21 cellular contexts compared by ENCODE assay signal in genomic region chr3:13934813-13935212, GRCh38. TPM values are rescaled to one million over a fixed set of nuclear protein-coding genes. Genes with fewer than 3 reads are reported as not detected.
DNase-seq lines count a peak whose midpoint lies in the region; ATAC-seq and TF ChIP-seq lines count a peak whose summit lies in the region.
"Had no signal": no experiment of that assay in that cellular context is flagged by ENCODE, and none has a peak within 500 bp of the region (broad histone marks: within the 10 kb centered on the region; RNA-seq: fewer than 3 reads in every experiment).

No MANE protein-coding gene starts in this region.

- H4K5ac ChIP-seq in H9 (ENCODE audit: insufficient read length, low read depth, low read length) = no peak overlapping the region

- peak overlapping the region; percentile 47; the same call in 1 of the 2 replicates for H3K14ac ChIP-seq in H9 (ENCODE audit: insufficient read depth, low read length)

- no peak overlapping the region for H2BK12ac ChIP-seq in H9 (ENCODE audit: insufficient read length, low read depth, low read length)

- H2BK20ac ChIP-seq in H9 (ENCODE audit: low read depth, low read length, poor library complexity, severe bottlenecking) = no peak overlapping the region

- H3K23ac ChIP-seq in H9 (ENCODE audit: insufficient read length, low read depth, low read length) = no peak overlapping the region

- no CpG with 5 or more reads among the region's 9 CpGs for WGBS in H9 (ENCODE audit: extremely low coverage, insufficient read length, low lambda C conversion rate)

- no peak overlapping the region for H3K4me2 ChIP-seq in H9 (ENCODE audit: insufficient read depth, insufficient read length, low read length)
- H3K4me2 ChIP-seq in neural progenitor cell = no peak overlapping the region
- H3K4me2 ChIP-seq: GM23338 had no signal

- H3K9me3 ChIP-seq in H9 (ENCODE audit: control insufficient read depth, low read depth, low read length) (no peaks in the 10 kb centered on the region), neural progenitor cell (ENCODE audit: low read depth) (no peaks in the 10 kb centered on the region)
- H3K9me3 ChIP-seq: HAP-1 had no signal

- H3K4me3 ChIP-seq in coronary artery (no peak overlapping the region), neural progenitor cell (no peak overlapping the region)
- H3K4me3 ChIP-seq: GM23338, HAP-1 had no signal

- H2AK5ac ChIP-seq in H9 (ENCODE audit: insufficient read length, low read length) = no peak overlapping the region

- H2BK15ac ChIP-seq in H9 (ENCODE audit: low read depth, low read length) = no peak overlapping the region

- no peaks in the 10 kb centered on the region for H4K20me1 ChIP-seq in H9 (ENCODE audit: control insufficient read depth, insufficient read depth, insufficient read length)
- H4K20me1 ChIP-seq in neural progenitor cell (ENCODE audit: low read depth) = no peaks in the 10 kb centered on the region

- H3K9ac ChIP-seq in H9 (ENCODE audit: extremely low read depth, insufficient read length, low read length) = no peak overlapping the region
- no peak overlapping the region for H3K9ac ChIP-seq in neural progenitor cell

- H3F3A ChIP-seq in neural progenitor cell (ENCODE audit: low read depth) = no peaks in the 10 kb centered on the region

- H3K4me3 Mint-ChIP-seq in H9 (no peak overlapping the region), neural progenitor cell (no peak overlapping the region)
- H3K4me3 Mint-ChIP-seq in naive thymus-derived CD8-positive, alpha-beta T cell = no peak overlapping the region
- H3K4me3 Mint-ChIP-seq: GM23338, HFFc6 had no signal

- no peak overlapping the region for H3K56ac ChIP-seq in H9 (ENCODE audit: insufficient read length, low read depth, low read length)

- H3K27me3 ChIP-seq in H9 (ENCODE audit: insufficient read depth, low read length) = no peaks in the 10 kb centered on the region; the same call in 1 of the 2 replicates
- H3K27me3 ChIP-seq in neural progenitor cell = no peaks in the 10 kb centered on the region

- no peak for TF ChIP-seq CTCF in H9 (conservative IDR thresholded peaks at IDR 0.05)
- no peak for TF ChIP-seq CTCF in coronary artery (IDR thresholded peaks at IDR 0.05)
- no peak for TF ChIP-seq CTCF in neural progenitor cell (IDR thresholded peaks at IDR 0.05)

- H3T11ph ChIP-seq in H9 (ENCODE audit: low read length) = no peak overlapping the region

- H3K9me3 Mint-ChIP-seq in H9 (peaks cover 34 to 74% of the 10 kb centered on the region in 2 experiments), neural progenitor cell (peaks cover 11% of the 10 kb centered on the region)
- H3K9me3 Mint-ChIP-seq in naive thymus-derived CD8-positive, alpha-beta T cell = peaks cover 0 to 24% (median 15%) of the 10 kb centered on the region in 9 donors

- no peak overlapping the region for H2BK120ac ChIP-seq in H9 (ENCODE audit: low read depth, low read length, poor library complexity, severe bottlenecking)

- no peaks in the 10 kb centered on the region for H3K4me1 Mint-ChIP-seq in H9
- H3K4me1 Mint-ChIP-seq in neural progenitor cell = no peaks in the 10 kb centered on the region
- H3K4me1 Mint-ChIP-seq in naive thymus-derived CD8-positive, alpha-beta T cell = peaks cover 3 to 5% (median 4%) of the 10 kb centered on the region in 4 donors
- H3K4me1 Mint-ChIP-seq: GM23338 had no signal

- POLR2A ChIA-PET in naive thymus-derived CD8-positive, alpha-beta T cell (lab: Charles Lee) = no interaction called here

- H3K4me1 ChIP-seq in H9 (ENCODE audit: insufficient read depth, low read length) (no peaks in the 10 kb centered on the region), neural progenitor cell (no peaks in the 10 kb centered on the region)
- H3K4me1 ChIP-seq: HAP-1 had no signal

- no peak overlapping the region for H2BK5ac ChIP-seq in H9 (ENCODE audit: insufficient read length, low read length)

- no peak overlapping the region for H3K4ac ChIP-seq in H9 (ENCODE audit: low read depth, low read length)

- H4K91ac ChIP-seq in H9 (ENCODE audit: insufficient read length, low read depth, low read length) = no peak overlapping the region

- H3K27ac ChIP-seq in H9 (ENCODE audit: insufficient read length, low read depth, low read length) (no peak overlapping the region), coronary artery (no peak overlapping the region), neural progenitor cell (no peak overlapping the region)

- H4K8ac ChIP-seq in H9 (replicated peaks; ENCODE audit: insufficient read length, low read depth, low read length) = no peak overlapping the region

- DNase-seq in H9 (peak; percentile 18), coronary artery (ENCODE audit: low spot score) (peak; percentile 49), neural progenitor cell (ENCODE audit: low spot score) (no peak), middle frontal gyrus (ENCODE audit: extremely low spot score, low spot score) (no peak), NOMO-1 treated with dmso at 0.1 percent for 144 hours (lab: John Stamatoyannopoulos, UW; ENCODE audit: unreplicated experiment) (no peak)
- no peak for DNase-seq in naive thymus-derived CD8-positive, alpha-beta T cell
- DNase-seq: C1 segment of cervical spinal cord; Calu3; CD4-positive, alpha-beta memory T cell; COR-L47; DMS53; DMS79 treated with DMSO at 0.1 percent for 48 hours; GF-D8; HFFc6 had no signal

- no peak overlapping the region for H3K18ac ChIP-seq in H9 (ENCODE audit: insufficient read length, low read depth, low read length)

- H2AFZ ChIP-seq in H9 (ENCODE audit: low read length) (no peak overlapping the region), neural progenitor cell (replicated peaks) (no peak overlapping the region)
- H2AFZ ChIP-seq: GM23338 had no signal

- H3K27me3 Mint-ChIP-seq in H9 (ENCODE audit: low read depth) (peaks cover 20% of the 10 kb centered on the region), neural progenitor cell (ENCODE audit: insufficient read depth, low read depth) (peaks cover 7% of the 10 kb centered on the region)
- peaks cover 7 to 53% (median 28%) of the 10 kb centered on the region in 5 donors for H3K27me3 Mint-ChIP-seq in naive thymus-derived CD8-positive, alpha-beta T cell

- H3K23me2 ChIP-seq in H9 (ENCODE audit: insufficient read length, low read depth, low read length, poor library complexity, severe bottlenecking) = no peaks in the 10 kb centered on the region

- H3K36me3 Mint-ChIP-seq in H9 (ENCODE audit: insufficient read depth in 1 of 3, low read depth in 3 of 3) (peaks cover 0 to 5% (median 0%) of the 10 kb centered on the region in 3 experiments; a peak in 2 of 7 replicates), neural progenitor cell (no peaks in the 10 kb centered on the region)
- peaks cover 0 to 9% (median 3%) of the 10 kb centered on the region in 3 donors for H3K36me3 Mint-ChIP-seq in naive thymus-derived CD8-positive, alpha-beta T cell

- H3K27ac Mint-ChIP-seq in H9 (no peak overlapping the region), neural progenitor cell (peak overlapping the region; percentile 46)
- no peak overlapping the region for H3K27ac Mint-ChIP-seq in naive thymus-derived CD8-positive, alpha-beta T cell
- H3K27ac Mint-ChIP-seq: GM23338, HFFc6 had no signal

- no peaks in the 10 kb centered on the region for H3K79me2 ChIP-seq in H9 (ENCODE audit: insufficient read depth, low read length)
- H3K79me2 ChIP-seq in neural progenitor cell (ENCODE audit: low read depth) = no peaks in the 10 kb centered on the region

- no peaks in the 10 kb centered on the region for H3K79me1 ChIP-seq in H9 (ENCODE audit: insufficient read depth, low read depth, low read length, poor library complexity, severe bottlenecking)

- H3K36me3 ChIP-seq in neural progenitor cell = no peaks in the 10 kb centered on the region
- H3K36me3 ChIP-seq: HAP-1 had no signal

- no peak for ATAC-seq in naive thymus-derived CD8-positive, alpha-beta T cell
- ATAC-seq: GM23338 had no signal

RNA-seq across cellular contexts. Expression of gene WNT7A, which starts 54.9 kb away (rescaled TPM):
- total RNA-seq in H9 (2021) = not detected in 2 replicates
- total RNA-seq in neural progenitor cell (ENCODE audit: low replicate concordance) = not detected in 2 replicates
- 1 to 10 TPM; 9.6 TPM for total RNA-seq in naive thymus-derived CD8-positive, alpha-beta T cell
- polyA plus RNA-seq in naive thymus-derived CD8-positive, alpha-beta T cell = 1 to 10 TPM in 2 of 3 donors, under 1 TPM in 1; 0.17 to 1.6 (median 1.3) TPM
- total RNA-seq: A172, A673, G401, GM23338, H4, HFFc6 had no signal
- polyA plus RNA-seq: BJ, GM23338 had no signal

Comparison
In these comparisons a context has a peak if more than half of its experiments do, and no peak if none do; other contexts are left out.
1. DNase-seq: peak in H9 (single experiment) and coronary artery (single experiment); none in neural progenitor cell (single experiment), middle frontal gyrus (single experiment), naive thymus-derived CD8-positive, alpha-beta T cell (0 of 10) and NOMO-1 treated with dmso at 0.1 percent for 144 hours (single experiment).
2. RNA of gene WNT7A, which starts 54.9 kb away (total RNA-seq): 9.6 TPM in naive thymus-derived CD8-positive, alpha-beta T cell; not detected in H9 and not detected in neural progenitor cell; every median in the first group is over 10 times any median in the second.